Comparison of ENCODE assay signal across 1 cellular context in the genomic region with DNA sequence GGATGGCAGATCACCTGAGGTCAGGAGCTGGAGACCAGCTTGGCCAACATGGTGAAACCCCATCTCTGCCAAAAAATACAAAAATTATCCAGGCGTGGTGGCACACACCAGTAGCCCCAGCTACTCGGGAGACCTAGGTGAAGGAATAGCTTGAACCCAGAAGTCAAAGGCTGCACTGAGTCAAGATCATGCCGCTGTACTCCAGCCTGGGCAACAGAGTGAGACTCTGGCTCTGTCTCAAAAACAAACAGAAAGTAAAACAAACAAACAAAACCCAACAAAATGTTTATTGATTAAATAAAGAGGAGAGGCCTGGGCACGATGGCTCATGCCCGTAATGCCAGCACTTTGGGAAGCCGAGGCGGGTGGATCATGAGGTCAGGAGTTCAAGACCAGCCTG.
TF ChIP-seq lines count a peak whose summit lies in the region.

No MANE protein-coding gene starts in this region.

TF ChIP-seq in K562, 482 proteins besides CTCF, POLR2A, EP300 and RAD21:
- TF ChIP-seq ZNF121 (CRISPR knock-in tag; conservative IDR thresholded peaks at IDR 0.05) (0 out of 2 replicates have a peak, but pooled peaks have one; percentile 24), KAT8 (IDR thresholded peaks at IDR 0.05; ENCODE audit: low read depth) (no peak)
